ENCODE assay signal across 7 cellular contexts in genomic region chr2:3726511-3726910, GRCh38. TPM values are rescaled to one million over a fixed set of nuclear protein-coding genes. Genes with fewer than 3 reads are reported as not detected.
"Had no signal": no experiment of that assay in that cellular context is flagged by ENCODE, and none has a peak within 500 bp of the region (broad histone marks: within the 10 kb centered on the region; RNA-seq: fewer than 3 reads in every experiment).

No MANE protein-coding gene starts in this region.

- H3K27ac ChIP-seq: HL-60 had no signal

- H3K36me3 Mint-ChIP-seq: IgD-negative memory B cell had no signal

- H2AFZ ChIP-seq: GM23338 had no signal

- H3K4me2 ChIP-seq: GM23338 had no signal

- H3K4me3 ChIP-seq: GM23338 had no signal

- H3K4me1 Mint-ChIP-seq: IgD-negative memory B cell had no signal

- H3K4me3 Mint-ChIP-seq: GM23338, H9 had no signal

- H3K27ac Mint-ChIP-seq: GM23338, H9, IgD-negative memory B cell had no signal

- DNase-seq: H9, HCEC 1CT had no signal

- ATAC-seq: GM23338 had no signal

RNA-seq across cellular contexts. Expression of gene DCDC2C, which starts 23.1 kb away (rescaled TPM):
- total RNA-seq: GM23338, H1, H9, HepG2 had no signal
- polyA plus RNA-seq: HepG2, IgD-negative memory B cell had no signal
